ENCODE assay signal across 1 cellular context in genomic region chr19:9538183-9539058, GRCh38.
A peak's percentile ranks its signal among the peaks of the same experiment; 100 is the strongest.
TF ChIP-seq lines count a peak whose summit lies in the region.

ZNF426 (minus strand) TSS chr19:9538645; CDS start chr19:9536232, 2,413 bp downstream.

TF ChIP-seq in HepG2, 621 proteins besides CTCF, POLR2A, EP300 and RAD21 (continued from another document and continues in another):
- TF ChIP-seq ZNF281 (CRISPR knock-in tag; IDR thresholded peaks at IDR 0.05; ENCODE audit: borderline replicate concordance) = no peak
- 0 out of 2 replicates have a peak, but pooled peaks have one; percentile 47 for TF ChIP-seq CC2D1A (CRISPR knock-in tag; IDR thresholded peaks at IDR 0.05)
- TF ChIP-seq TARDBP (CRISPR knock-in tag; IDR thresholded peaks at IDR 0.05) = peak; percentile 52; the same call in 1 of the 2 replicates
- TF ChIP-seq ZNF598 (CRISPR knock-in tag; IDR thresholded peaks at IDR 0.05; ENCODE audit: borderline replicate concordance) = peak; percentile 94; the same call in 1 of the 2 replicates
- TF ChIP-seq PHF5A (CRISPR knock-in tag; IDR thresholded peaks at IDR 0.05; ENCODE audit: low read depth, unreplicated experiment) = no peak
- no peak for TF ChIP-seq CHD4 (IDR thresholded peaks at IDR 0.05; ENCODE audit: borderline replicate concordance, low read length)
- no peak for TF ChIP-seq GTF2F1 (IDR thresholded peaks at IDR 0.05; ENCODE audit: low read length)
- TF ChIP-seq NBN (conservative IDR thresholded peaks at IDR 0.05) = no peak
- TF ChIP-seq SETDB1 (CRISPR knock-in tag; IDR thresholded peaks at IDR 0.05; ENCODE audit: borderline replicate concordance) = no peak
- TF ChIP-seq ZNF460 (CRISPR knock-in tag; IDR thresholded peaks at IDR 0.05; ENCODE audit: borderline replicate concordance) = peak; percentile 40; the same call in 1 of the 2 replicates
- 0 out of 2 replicates have a peak, but pooled peaks have one; percentile 47 for TF ChIP-seq KLF6 (CRISPR knock-in tag; IDR thresholded peaks at IDR 0.05)
- TF ChIP-seq, protein P1, sequence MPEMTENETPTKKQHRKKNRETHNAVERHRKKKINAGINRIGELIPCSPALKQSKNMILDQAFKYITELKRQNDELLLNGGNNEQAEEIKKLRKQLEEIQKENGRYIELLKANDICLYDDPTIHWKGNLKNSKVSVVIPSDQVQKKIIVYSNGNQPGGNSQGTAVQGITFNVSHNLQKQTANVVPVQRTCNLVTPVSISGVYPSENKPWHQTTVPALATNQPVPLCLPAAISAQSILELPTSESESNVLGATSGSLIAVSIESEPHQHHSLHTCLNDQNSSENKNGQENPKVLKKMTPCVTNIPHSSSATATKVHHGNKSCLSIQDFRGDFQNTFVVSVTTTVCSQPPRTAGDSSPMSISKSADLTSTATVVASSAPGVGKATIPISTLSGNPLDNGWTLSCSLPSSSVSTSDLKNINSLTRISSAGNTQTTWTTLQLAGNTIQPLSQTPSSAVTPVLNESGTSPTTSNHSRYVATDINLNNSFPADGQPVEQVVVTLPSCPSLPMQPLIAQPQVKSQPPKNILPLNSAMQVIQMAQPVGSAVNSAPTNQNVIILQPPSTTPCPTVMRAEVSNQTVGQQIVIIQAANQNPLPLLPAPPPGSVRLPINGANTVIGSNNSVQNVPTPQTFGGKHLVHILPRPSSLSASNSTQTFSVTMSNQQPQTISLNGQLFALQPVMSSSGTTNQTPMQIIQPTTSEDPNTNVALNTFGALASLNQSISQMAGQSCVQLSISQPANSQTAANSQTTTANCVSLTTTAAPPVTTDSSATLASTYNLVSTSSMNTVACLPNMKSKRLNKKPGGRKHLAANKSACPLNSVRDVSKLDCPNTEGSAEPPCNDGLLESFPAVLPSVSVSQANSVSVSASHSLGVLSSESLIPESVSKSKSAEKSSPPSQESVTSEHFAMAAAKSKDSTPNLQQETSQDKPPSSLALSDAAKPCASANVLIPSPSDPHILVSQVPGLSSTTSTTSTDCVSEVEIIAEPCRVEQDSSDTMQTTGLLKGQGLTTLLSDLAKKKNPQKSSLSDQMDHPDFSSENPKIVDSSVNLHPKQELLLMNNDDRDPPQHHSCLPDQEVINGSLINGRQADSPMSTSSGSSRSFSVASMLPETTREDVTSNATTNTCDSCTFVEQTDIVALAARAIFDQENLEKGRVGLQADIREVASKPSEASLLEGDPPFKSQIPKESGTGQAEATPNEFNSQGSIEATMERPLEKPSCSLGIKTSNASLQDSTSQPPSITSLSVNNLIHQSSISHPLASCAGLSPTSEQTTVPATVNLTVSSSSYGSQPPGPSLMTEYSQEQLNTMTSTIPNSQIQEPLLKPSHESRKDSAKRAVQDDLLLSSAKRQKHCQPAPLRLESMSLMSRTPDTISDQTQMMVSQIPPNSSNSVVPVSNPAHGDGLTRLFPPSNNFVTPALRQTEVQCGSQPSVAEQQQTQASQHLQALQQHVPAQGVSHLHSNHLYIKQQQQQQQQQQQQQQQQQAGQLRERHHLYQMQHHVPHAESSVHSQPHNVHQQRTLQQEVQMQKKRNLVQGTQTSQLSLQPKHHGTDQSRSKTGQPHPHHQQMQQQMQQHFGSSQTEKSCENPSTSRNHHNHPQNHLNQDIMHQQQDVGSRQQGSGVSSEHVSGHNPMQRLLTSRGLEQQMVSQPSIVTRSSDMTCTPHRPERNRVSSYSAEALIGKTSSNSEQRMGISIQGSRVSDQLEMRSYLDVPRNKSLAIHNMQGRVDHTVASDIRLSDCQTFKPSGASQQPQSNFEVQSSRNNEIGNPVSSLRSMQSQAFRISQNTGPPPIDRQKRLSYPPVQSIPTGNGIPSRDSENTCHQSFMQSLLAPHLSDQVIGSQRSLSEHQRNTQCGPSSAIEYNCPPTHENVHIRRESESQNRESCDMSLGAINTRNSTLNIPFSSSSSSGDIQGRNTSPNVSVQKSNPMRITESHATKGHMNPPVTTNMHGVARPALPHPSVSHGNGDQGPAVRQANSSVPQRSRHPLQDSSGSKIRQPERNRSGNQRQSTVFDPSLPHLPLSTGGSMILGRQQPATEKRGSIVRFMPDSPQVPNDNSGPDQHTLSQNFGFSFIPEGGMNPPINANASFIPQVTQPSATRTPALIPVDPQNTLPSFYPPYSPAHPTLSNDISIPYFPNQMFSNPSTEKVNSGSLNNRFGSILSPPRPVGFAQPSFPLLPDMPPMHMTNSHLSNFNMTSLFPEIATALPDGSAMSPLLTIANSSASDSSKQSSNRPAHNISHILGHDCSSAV (CRISPR knock-in tag; IDR thresholded peaks at IDR 0.05; ENCODE audit: borderline replicate concordance) = no peak
- TF ChIP-seq PREB (CRISPR knock-in tag; IDR thresholded peaks at IDR 0.05) = no peak
- no peak for TF ChIP-seq KLF11 (CRISPR knock-in tag; IDR thresholded peaks at IDR 0.05)
- TF ChIP-seq POGZ (CRISPR knock-in tag; IDR thresholded peaks at IDR 0.05) = peak; percentile 88
- TF ChIP-seq IRF1 (CRISPR knock-in tag; IDR thresholded peaks at IDR 0.05; ENCODE audit: low read depth) = no peak
- no peak for TF ChIP-seq NR3C1 (CRISPR knock-in tag; IDR thresholded peaks at IDR 0.05)
- TF ChIP-seq ZNF264 (CRISPR knock-in tag; IDR thresholded peaks at IDR 0.05) = 0 out of 2 replicates have a peak, but pooled peaks have one; percentile 57
- no peak for TF ChIP-seq THAP7 (CRISPR knock-in tag; IDR thresholded peaks at IDR 0.05)
- TF ChIP-seq, protein P2, sequence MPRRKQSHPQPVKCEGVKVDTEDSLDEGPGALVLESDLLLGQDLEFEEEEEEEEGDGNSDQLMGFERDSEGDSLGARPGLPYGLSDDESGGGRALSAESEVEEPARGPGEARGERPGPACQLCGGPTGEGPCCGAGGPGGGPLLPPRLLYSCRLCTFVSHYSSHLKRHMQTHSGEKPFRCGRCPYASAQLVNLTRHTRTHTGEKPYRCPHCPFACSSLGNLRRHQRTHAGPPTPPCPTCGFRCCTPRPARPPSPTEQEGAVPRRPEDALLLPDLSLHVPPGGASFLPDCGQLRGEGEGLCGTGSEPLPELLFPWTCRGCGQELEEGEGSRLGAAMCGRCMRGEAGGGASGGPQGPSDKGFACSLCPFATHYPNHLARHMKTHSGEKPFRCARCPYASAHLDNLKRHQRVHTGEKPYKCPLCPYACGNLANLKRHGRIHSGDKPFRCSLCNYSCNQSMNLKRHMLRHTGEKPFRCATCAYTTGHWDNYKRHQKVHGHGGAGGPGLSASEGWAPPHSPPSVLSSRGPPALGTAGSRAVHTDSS (CRISPR knock-in tag; conservative IDR thresholded peaks at IDR 0.05) = no peak
- 0 out of 2 replicates have a peak, but pooled peaks have one; percentile 40 for TF ChIP-seq MYNN (CRISPR knock-in tag; IDR thresholded peaks at IDR 0.05; ENCODE audit: low read depth)
- TF ChIP-seq NFIC (IDR thresholded peaks at IDR 0.05; ENCODE audit: low read length) = no peak
- no peak for TF ChIP-seq ZNF83 (CRISPR knock-in tag; IDR thresholded peaks at IDR 0.05; ENCODE audit: borderline replicate concordance)
- peak; percentile 70 for TF ChIP-seq U2AF1 (optimal IDR thresholded peaks at IDR 0.05; ENCODE audit: low read depth, low read length)
- peak; percentile 71 for TF ChIP-seq ZNF331 (CRISPR knock-in tag; IDR thresholded peaks at IDR 0.05)
- TF ChIP-seq ZNF503 (CRISPR knock-in tag; IDR thresholded peaks at IDR 0.05) = peak; percentile 33; the same call in 1 of the 2 replicates
- no peak for TF ChIP-seq FOXO1 (CRISPR knock-in tag; IDR thresholded peaks at IDR 0.05)
- TF ChIP-seq SCMH1 (CRISPR knock-in tag; IDR thresholded peaks at IDR 0.05; ENCODE audit: borderline replicate concordance) = no peak
- TF ChIP-seq, protein P3, sequence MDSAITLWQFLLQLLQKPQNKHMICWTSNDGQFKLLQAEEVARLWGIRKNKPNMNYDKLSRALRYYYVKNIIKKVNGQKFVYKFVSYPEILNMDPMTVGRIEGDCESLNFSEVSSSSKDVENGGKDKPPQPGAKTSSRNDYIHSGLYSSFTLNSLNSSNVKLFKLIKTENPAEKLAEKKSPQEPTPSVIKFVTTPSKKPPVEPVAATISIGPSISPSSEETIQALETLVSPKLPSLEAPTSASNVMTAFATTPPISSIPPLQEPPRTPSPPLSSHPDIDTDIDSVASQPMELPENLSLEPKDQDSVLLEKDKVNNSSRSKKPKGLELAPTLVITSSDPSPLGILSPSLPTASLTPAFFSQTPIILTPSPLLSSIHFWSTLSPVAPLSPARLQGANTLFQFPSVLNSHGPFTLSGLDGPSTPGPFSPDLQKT (CRISPR knock-in tag; IDR thresholded peaks at IDR 0.05; ENCODE audit: borderline replicate concordance) = no peak
- TF ChIP-seq TSC22D2 (CRISPR knock-in tag; IDR thresholded peaks at IDR 0.05; ENCODE audit: borderline replicate concordance) = peak; percentile 80
- TF ChIP-seq KDM2A (CRISPR knock-in tag; IDR thresholded peaks at IDR 0.05; ENCODE audit: borderline replicate concordance, low read depth) = peak; percentile 91
- 0 out of 2 replicates have a peak, but pooled peaks have one; percentile 32 for TF ChIP-seq MAZ (IDR thresholded peaks at IDR 0.05; ENCODE audit: borderline replicate concordance, low read depth, low read length)
- peak; percentile 24; the same call in 1 of the 2 replicates for TF ChIP-seq MAZ (CRISPR knock-in tag; IDR thresholded peaks at IDR 0.05; ENCODE audit: low read depth)
- 0 out of 2 replicates have a peak, but pooled peaks have one; percentile 37 for TF ChIP-seq FOXP4 (CRISPR knock-in tag; IDR thresholded peaks at IDR 0.05)
- no peak; the same call in 1 of the 2 replicates for TF ChIP-seq SATB2 (CRISPR knock-in tag; IDR thresholded peaks at IDR 0.05)
